Comparison of ENCODE assay signal across 19 cellular contexts in the genomic region with DNA sequence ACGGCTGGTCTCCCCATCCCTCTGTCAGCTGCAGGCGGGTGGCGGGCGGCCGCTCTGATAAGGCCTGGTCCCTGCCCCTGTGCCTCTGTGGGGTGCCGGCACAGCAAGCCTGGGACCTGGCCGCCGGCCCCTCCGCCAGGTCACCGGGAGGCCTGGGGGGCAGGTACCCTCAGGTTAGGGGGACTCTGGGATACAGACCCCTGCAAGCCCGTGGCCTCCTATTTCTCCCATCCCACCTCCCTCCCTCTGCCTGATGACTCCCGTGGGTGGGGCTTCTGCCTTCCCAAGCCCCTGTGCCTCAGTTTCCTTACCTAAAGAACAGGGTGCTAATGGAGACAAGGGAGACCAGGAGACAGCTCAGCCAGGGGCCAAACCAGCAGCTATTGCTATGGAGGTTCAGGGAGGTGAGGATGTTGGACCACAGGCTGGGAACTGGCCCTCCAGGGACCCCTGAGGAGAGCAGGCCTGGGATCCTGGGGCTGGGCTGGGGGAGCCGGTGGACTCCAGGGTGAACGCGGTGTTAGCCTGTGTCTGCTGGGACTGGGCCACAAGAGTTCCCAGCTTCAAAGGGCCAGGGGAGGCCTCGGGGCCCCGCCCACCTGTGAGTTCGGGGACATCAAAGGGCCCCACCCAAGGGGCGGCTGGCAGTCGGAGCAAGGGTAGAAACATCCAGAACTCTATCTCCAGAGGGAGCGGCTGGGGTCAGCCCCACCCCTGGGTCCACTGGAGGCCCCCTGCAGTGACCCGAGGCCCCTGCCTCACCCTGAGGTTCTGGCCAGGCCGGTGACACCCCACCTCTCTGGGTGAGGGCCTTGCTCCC. TPM values are rescaled to one million over a fixed set of nuclear protein-coding genes. Genes with fewer than 3 reads are reported as not detected.
DNase-seq lines count a peak whose midpoint lies in the region; ATAC-seq and TF ChIP-seq lines count a peak whose summit lies in the region.
"Had no signal": no experiment of that assay in that cellular context is flagged by ENCODE, and none has a peak within 500 bp of the region (broad histone marks: within the 10 kb centered on the region; RNA-seq: fewer than 3 reads in every experiment).

No MANE protein-coding gene starts in this region.

- H3K36me3 Mint-ChIP-seq in chondrocyte (ENCODE audit: low read depth) (peaks cover 1% of the 10 kb centered on the region), type B pancreatic cell (no peaks in the 10 kb centered on the region), nephron progenitor cell (ENCODE audit: low read depth) (no peaks in the 10 kb centered on the region)

- 82 to 89% (median 84%) methylated on average over 11 to 23 of the region's 23 CpGs for WGBS in heart left ventricle, 4 donors
- 82 to 87% methylated on average over 23 of the region's 23 CpGs for WGBS in heart right ventricle, 2 donors

- intact Hi-C loops in heart left ventricle (cut with DNase I): no loop called here
- intact Hi-C loops in heart right ventricle (cut with DNase I): loop anchor here in 3 of 10 donors (10.0 kb wide), 2 partner anchors 321 to 691 kb away; no protein-coding TSS in a partner anchor
- intact Hi-C loops in mucosa of descending colon (cut with DNase I, micrococcal nuclease): loop anchor here in 1 of 2 donors (10.0 kb wide), 1 partner anchor 91 kb away; no protein-coding TSS in a partner anchor

- no peaks in the 10 kb centered on the region for H3K4me1 ChIP-seq in heart left ventricle
- no peaks in the 10 kb centered on the region for H3K4me1 ChIP-seq in heart right ventricle
- peaks cover 13% of the 10 kb centered on the region for H3K4me1 ChIP-seq in mucosa of descending colon (ENCODE audit: low read depth)

- no peak for TF ChIP-seq POLR2A in heart left ventricle (IDR thresholded peaks at IDR 0.05)

- H3K4me3 ChIP-seq in heart left ventricle (no peak overlapping the region), heart right ventricle (no peak overlapping the region), mucosa of descending colon (no peak overlapping the region)
- H3K4me3 ChIP-seq: prostate gland had no signal

- H3K9me3 Mint-ChIP-seq in chondrocyte (ENCODE audit: low read depth) (peaks cover 10% of the 10 kb centered on the region), type B pancreatic cell (peaks cover 5% of the 10 kb centered on the region), nephron progenitor cell (no peaks in the 10 kb centered on the region)
- H3K9me3 Mint-ChIP-seq: activated T-helper 2 cell treated with anti-CD3 and anti-CD28 coated beads, Interferon-gamma antibody, Interleukin-2, Interleukin-4, amounts not matched to agents 10 μg/mL and 5 μg/mL and 100 μg/mL, durations not matched to agents 14 hours and 24 hours and 36 hours had no signal

- H3K9me3 ChIP-seq in heart left ventricle (peaks cover 0 to 6% (median 0%) of the 10 kb centered on the region in 12 donors), heart right ventricle (no peaks in the 10 kb centered on the region), mucosa of descending colon (no peaks in the 10 kb centered on the region)
- H3K9me3 ChIP-seq: prostate gland had no signal

- peak in 4 of 5 donors; percentile 2 to 54 (median 20) for DNase-seq in heart left ventricle
- no peak for DNase-seq in heart right ventricle
- peak; percentile 86 for DNase-seq in chondrocyte (ENCODE audit: low spot score)
- DNase-seq in mucosa of descending colon: peak; percentile 58 to 63 (median 60)
- DNase-seq in type B pancreatic cell (ENCODE audit: extremely low spot score, unreplicated experiment): peak; percentile 60
- DNase-seq in kidney glomerular epithelial cell (lab: John Stamatoyannopoulos, UW): no peak
- DNase-seq in nephron progenitor cell: no peak
- DNase-seq: activated CD8-positive, alpha-beta T cell treated with anti-CD3 and anti-CD28 coated beads, Interleukin-2, amount 10 ng/mL, durations not matched to agents 7 days and 5 days; amygdala; foreskin fibroblast; NCI-H1436 treated with DMSO at 0.1 percent for 48 hours; NCI-H82 had no signal

- TF ChIP-seq CTCF in heart left ventricle (IDR thresholded peaks at IDR 0.05): no peak
- no peak for TF ChIP-seq CTCF in heart right ventricle (IDR thresholded peaks at IDR 0.05)
- TF ChIP-seq CTCF in chondrocyte (IDR thresholded peaks at IDR 0.05): no peak
- no peak for TF ChIP-seq CTCF in mucosa of descending colon (IDR thresholded peaks at IDR 0.05)
- no peak for TF ChIP-seq CTCF in type B pancreatic cell (conservative IDR thresholded peaks at IDR 0.05)
- TF ChIP-seq CTCF in nephron progenitor cell (IDR thresholded peaks at IDR 0.05): no peak

- peaks cover 0 to 5% (median 0%) of the 10 kb centered on the region in 9 donors for H3K27me3 ChIP-seq in heart left ventricle
- H3K27me3 ChIP-seq in heart right ventricle: peaks cover 0 to 4% (median 0%) of the 10 kb centered on the region in 7 donors

- no peak overlapping the region for H3K4me3 Mint-ChIP-seq in chondrocyte (ENCODE audit: unreplicated experiment)
- H3K4me3 Mint-ChIP-seq in type B pancreatic cell: no peak overlapping the region
- H3K4me3 Mint-ChIP-seq in nephron progenitor cell: no peak overlapping the region
- H3K4me3 Mint-ChIP-seq: activated CD8-positive, alpha-beta T cell treated with anti-CD3 and anti-CD28 coated beads, Interleukin-2, amount 10 ng/mL, durations not matched to agents 7 days and 5 days; central memory CD8-positive, alpha-beta T cell; naive thymus-derived CD4-positive, alpha-beta T cell had no signal

- H3K36me3 ChIP-seq in heart left ventricle: no peaks in the 10 kb centered on the region
- H3K36me3 ChIP-seq in heart right ventricle: no peaks in the 10 kb centered on the region
- no peaks in the 10 kb centered on the region for H3K36me3 ChIP-seq in mucosa of descending colon (ENCODE audit: low read depth)
- H3K36me3 ChIP-seq: prostate gland had no signal

- ATAC-seq in heart left ventricle: no peak
- no peak for ATAC-seq in heart right ventricle
- ATAC-seq in mucosa of descending colon: peak; percentile 41
- no peak for ATAC-seq in GM18502 (IDR thresholded peaks at IDR 0.05; ENCODE audit: poor library complexity, unreplicated experiment)
- ATAC-seq: activated CD8-positive, alpha-beta T cell treated with anti-CD3 and anti-CD28 coated beads, Interleukin-2, amount 10 ng/mL, durations not matched to agents 7 days and 5 days; naive thymus-derived CD4-positive, alpha-beta T cell had no signal

- H3K27ac ChIP-seq in heart left ventricle: no peak overlapping the region
- H3K27ac ChIP-seq in heart right ventricle: no peak overlapping the region
- H3K27ac ChIP-seq: prostate gland had no signal

- H3K4me1 Mint-ChIP-seq in chondrocyte (ENCODE audit: low read depth) (no peaks in the 10 kb centered on the region), type B pancreatic cell (ENCODE audit: unreplicated experiment) (peaks cover 4% of the 10 kb centered on the region), nephron progenitor cell (peaks cover 5% of the 10 kb centered on the region)
- H3K4me1 Mint-ChIP-seq: central memory CD8-positive, alpha-beta T cell had no signal

- H3K27me3 Mint-ChIP-seq in chondrocyte (ENCODE audit: low read depth) (peaks cover 7% of the 10 kb centered on the region), type B pancreatic cell (no peaks in the 10 kb centered on the region), nephron progenitor cell (ENCODE audit: low read depth, poor library complexity) (no peaks in the 10 kb centered on the region)

- H3K27ac Mint-ChIP-seq in chondrocyte (ENCODE audit: unreplicated experiment): no peak overlapping the region
- no peak overlapping the region for H3K27ac Mint-ChIP-seq in type B pancreatic cell
- H3K27ac Mint-ChIP-seq in nephron progenitor cell: no peak overlapping the region
- H3K27ac Mint-ChIP-seq: activated CD8-positive, alpha-beta T cell treated with anti-CD3 and anti-CD28 coated beads, Interleukin-2, amount 10 ng/mL, durations not matched to agents 7 days and 5 days; activated T-helper 2 cell treated with anti-CD3 and anti-CD28 coated beads, Interferon-gamma antibody, Interleukin-2, Interleukin-4, amounts not matched to agents 10 μg/mL and 5 μg/mL and 100 μg/mL, durations not matched to agents 14 hours and 24 hours and 36 hours; naive thymus-derived CD4-positive, alpha-beta T cell had no signal

RNA-seq across cellular contexts. Expression of a gene that starts 32.0 kb away (rescaled TPM):
- not detected for total RNA-seq in heart left ventricle
- under 1 TPM in 1 of 2 donors, not detected in 1; 0.08 TPM for polyA plus RNA-seq in heart left ventricle
- not detected for total RNA-seq in heart right ventricle
- under 1 TPM; 0.14 to 0.15 TPM for polyA plus RNA-seq in heart right ventricle
- not detected in 3 replicates for total RNA-seq in chondrocyte
- under 1 TPM in 1 of 3 donors, not detected in 2; 0.17 TPM for total RNA-seq in mucosa of descending colon
- total RNA-seq in type B pancreatic cell (ENCODE audit: low replicate concordance): 2.2 and 11.1 TPM in 2 replicates
- total RNA-seq: activated CD8-positive, alpha-beta T cell treated with anti-CD3 and anti-CD28 coated beads, Interleukin-2, amount 10 ng/mL, durations not matched to agents 7 days and 5 days; activated T-helper 2 cell treated with anti-CD3 and anti-CD28 coated beads, Interferon-gamma antibody, Interleukin-2, Interleukin-4, amounts not matched to agents 10 μg/mL and 5 μg/mL and 100 μg/mL, durations not matched to agents 14 hours and 24 hours and 36 hours; endothelial cell of umbilical vein; naive thymus-derived CD4-positive, alpha-beta T cell had no signal
- polyA plus RNA-seq: endothelial cell of umbilical vein; naive thymus-derived CD4-positive, alpha-beta T cell had no signal

RNA-seq across cellular contexts. Expression of a gene that starts 42.6 kb away (rescaled TPM):
- under 1 TPM in 1 of 9 donors, not detected in 8; 0.67 TPM for total RNA-seq in heart left ventricle
- polyA plus RNA-seq in heart left ventricle: 1 to 10 TPM in 1 of 2 donors, not detected in 1; 1.8 TPM
- total RNA-seq in heart right ventricle: 1 to 10 TPM in 1 of 10 donors, under 1 TPM in 1, not detected in 8; 0.76 to 1.0 TPM
- 1 to 10 TPM in 1 of 2 donors, not detected in 1; 3.3 TPM for polyA plus RNA-seq in heart right ventricle
- not detected in 3 replicates for total RNA-seq in chondrocyte
- not detected for total RNA-seq in mucosa of descending colon
- total RNA-seq in type B pancreatic cell (ENCODE audit: low replicate concordance): 1,584 and 3,976 TPM in 2 replicates
- total RNA-seq: activated CD8-positive, alpha-beta T cell treated with anti-CD3 and anti-CD28 coated beads, Interleukin-2, amount 10 ng/mL, durations not matched to agents 7 days and 5 days; activated T-helper 2 cell treated with anti-CD3 and anti-CD28 coated beads, Interferon-gamma antibody, Interleukin-2, Interleukin-4, amounts not matched to agents 10 μg/mL and 5 μg/mL and 100 μg/mL, durations not matched to agents 14 hours and 24 hours and 36 hours; endothelial cell of umbilical vein; lower leg skin; naive thymus-derived CD4-positive, alpha-beta T cell; prostate gland had no signal
- polyA plus RNA-seq: endothelial cell of umbilical vein; naive thymus-derived CD4-positive, alpha-beta T cell had no signal

Comparison
In these comparisons a context has a peak if more than half of its experiments do, and no peak if none do; other contexts are left out.
1. DNase-seq: peak in heart left ventricle (4 of 5), chondrocyte (single experiment), mucosa of descending colon (3 of 3) and type B pancreatic cell (single experiment); none in heart right ventricle (0 of 2), kidney glomerular epithelial cell (single experiment) and nephron progenitor cell (single experiment).
2. RNA of a gene that starts 42.6 kb away (total RNA-seq): 1,584 to 3,976 TPM in type B pancreatic cell; 0.76 to 1.0 TPM in heart right ventricle, 0.67 TPM in heart left ventricle, not detected in chondrocyte and not detected in mucosa of descending colon; every median in the first group is over 100 times any median in the second.